ENCODE assay signal across 30 cellular contexts in genomic region chr12:131688845-131689154, GRCh38.
"Had no signal": no experiment of that assay in that cellular context is flagged by ENCODE, and none has a peak within 500 bp of the region (broad histone marks: within the 10 kb centered on the region; RNA-seq: fewer than 3 reads in every experiment).

No MANE protein-coding gene starts in this region.

- H3K9me3 Mint-ChIP-seq: nephron; stimulated activated effector memory CD8-positive, alpha-beta T cell treated with anti-CD3 and anti-CD28 coated beads, Interleukin-12 subunit alpha, Interleukin-12 subunit beta, amount 100 ng/mL, for 72 hours; stimulated activated naive CD8-positive, alpha-beta T cell treated with anti-CD3 and anti-CD28 coated beads, Interleukin-15, Interleukin-2, amounts not matched to agents 100 ng/mL and 50 ng/mL, for 24 hours had no signal

- DNase-seq: naive thymus-derived CD4-positive, alpha-beta T cell; natural killer cell; nucleus accumbens; ovary; posterior cingulate gyrus; psoas muscle; right cardiac atrium; right lobe of liver; sigmoid colon; small intestine; stimulated activated CD4-positive, alpha-beta T cell treated with anti-CD3 and anti-CD28 coated beads, Interleukin-15, amount 100 ng/mL, for 24 hours; stimulated activated CD4-positive, alpha-beta T cell treated with anti-CD3 and anti-CD28 coated beads, Interleukin-2, amount 100 ng/mL, for 24 hours; stimulated activated CD4-positive, alpha-beta T cell treated with anti-CD3 and anti-CD28 coated beads, Interleukin-2, amount 100 ng/mL, for 48 hours; stimulated activated CD4-positive, alpha-beta T cell treated with anti-CD3 and anti-CD28 coated beads, Interleukin-4, amount 100 ng/mL, for 24 hours; stimulated activated naive B cell treated with anti-CD40 and anti-IgM and Interleukin-4, amounts not matched to agents 10 μg/mL and 1 μg/mL and 100 μg/mL, for 72 hours; stimulated activated naive CD4-positive, alpha-beta T cell treated with Interleukin-2 at 50 U/mL for 16 hours; substantia nigra; testis; tibial artery; transverse colon; upper lobe of right lung; uterus had no signal

- H3K4me3 Mint-ChIP-seq: naive thymus-derived CD4-positive, alpha-beta T cell; natural killer cell; nephron; neural crest cell; stimulated activated effector memory CD8-positive, alpha-beta T cell treated with anti-CD3 and anti-CD28 coated beads, Interleukin-12 subunit alpha, Interleukin-12 subunit beta, amount 100 ng/mL, for 72 hours; stimulated activated naive B cell treated with anti-CD40 and anti-IgM and Interleukin-4, amounts not matched to agents 10 μg/mL and 1 μg/mL and 100 μg/mL, for 72 hours; stimulated activated naive CD8-positive, alpha-beta T cell treated with anti-CD3 and anti-CD28 coated beads, Interleukin-15, Interleukin-2, amounts not matched to agents 100 ng/mL and 50 ng/mL, for 24 hours; type B pancreatic cell had no signal

- H3K27me3 ChIP-seq: neutrophil, ovary, right lobe of liver, testis, transverse colon, upper lobe of right lung, uterus had no signal

- H3K36me3 ChIP-seq: neutrophil, ovary, right lobe of liver, sigmoid colon, suprapubic skin, tibial artery, transverse colon, upper lobe of right lung, uterus had no signal

- ATAC-seq: naive thymus-derived CD4-positive, alpha-beta T cell; natural killer cell; psoas muscle; right cardiac atrium; right lobe of liver; stimulated activated effector memory CD8-positive, alpha-beta T cell treated with anti-CD3 and anti-CD28 coated beads, Interleukin-12 subunit alpha, Interleukin-12 subunit beta, amount 100 ng/mL, for 72 hours; stimulated activated naive B cell treated with anti-CD40 and anti-IgM and Interleukin-4, amounts not matched to agents 10 μg/mL and 1 μg/mL and 100 μg/mL, for 72 hours; upper lobe of right lung had no signal

- H3K4me3 ChIP-seq: ovary, psoas muscle, right lobe of liver, sigmoid colon, suprapubic skin, testis, tibial artery, transverse colon, upper lobe of right lung, uterus had no signal

- H3K9me3 ChIP-seq: neutrophil, ovary, psoas muscle, right lobe of liver, sigmoid colon, suprapubic skin, testis, tibial artery, transverse colon, upper lobe of right lung, uterus had no signal

- H3K27ac Mint-ChIP-seq: naive thymus-derived CD4-positive, alpha-beta T cell; natural killer cell; nephron; stimulated activated effector memory CD8-positive, alpha-beta T cell treated with anti-CD3 and anti-CD28 coated beads, Interleukin-12 subunit alpha, Interleukin-12 subunit beta, amount 100 ng/mL, for 72 hours; stimulated activated naive B cell treated with anti-CD40 and anti-IgM and Interleukin-4, amounts not matched to agents 10 μg/mL and 1 μg/mL and 100 μg/mL, for 72 hours; stimulated activated naive CD8-positive, alpha-beta T cell treated with anti-CD3 and anti-CD28 coated beads, Interleukin-15, Interleukin-2, amounts not matched to agents 100 ng/mL and 50 ng/mL, for 24 hours; type B pancreatic cell had no signal

- H2AFZ ChIP-seq: parathyroid adenoma had no signal

- H3K4me1 Mint-ChIP-seq: naive thymus-derived CD4-positive, alpha-beta T cell; natural killer cell; nephron; stimulated activated effector memory CD8-positive, alpha-beta T cell treated with anti-CD3 and anti-CD28 coated beads, Interleukin-12 subunit alpha, Interleukin-12 subunit beta, amount 100 ng/mL, for 72 hours; stimulated activated naive B cell treated with anti-CD40 and anti-IgM and Interleukin-4, amounts not matched to agents 10 μg/mL and 1 μg/mL and 100 μg/mL, for 72 hours had no signal

- H3K79me2 ChIP-seq: parathyroid adenoma had no signal

- H3K9ac ChIP-seq: parathyroid adenoma had no signal

- H3K36me3 Mint-ChIP-seq: naive thymus-derived CD4-positive, alpha-beta T cell; natural killer cell; stimulated activated effector memory CD8-positive, alpha-beta T cell treated with anti-CD3 and anti-CD28 coated beads, Interleukin-12 subunit alpha, Interleukin-12 subunit beta, amount 100 ng/mL, for 72 hours; stimulated activated naive B cell treated with anti-CD40 and anti-IgM and Interleukin-4, amounts not matched to agents 10 μg/mL and 1 μg/mL and 100 μg/mL, for 72 hours; type B pancreatic cell had no signal

- FAIRE-seq: small intestine had no signal

- H3K27ac ChIP-seq: neutrophil, ovary, parathyroid adenoma, psoas muscle, right lobe of liver, sigmoid colon, suprapubic skin, testis, tibial artery, transverse colon, upper lobe of right lung, uterus had no signal

- H3K4me1 ChIP-seq: parathyroid adenoma, psoas muscle, right lobe of liver, sigmoid colon, suprapubic skin, testis, tibial artery, transverse colon, upper lobe of right lung, uterus had no signal
